31 cellular contexts compared by ENCODE assay signal in genomic region chr10:97503413-97503812, GRCh38. TPM values are rescaled to one million over a fixed set of nuclear protein-coding genes. Genes with fewer than 3 reads are reported as not detected.
DNase-seq lines count a peak whose midpoint lies in the region; ATAC-seq and TF ChIP-seq lines count a peak whose summit lies in the region.
"Had no signal": no experiment of that assay in that cellular context is flagged by ENCODE, and none has a peak within 500 bp of the region (broad histone marks: within the 10 kb centered on the region; RNA-seq: fewer than 3 reads in every experiment).

No MANE protein-coding gene starts in this region.

- no peak overlapping the region for H2AFZ ChIP-seq in PC-3 (ENCODE audit: low read length)

- DNase-seq in SKM-1 treated with dmso at 0.1 percent for 144 hours (lab: John Stamatoyannopoulos, UW; ENCODE audit: unreplicated experiment) (peak; percentile 28), SKM-1 (lab: John Stamatoyannopoulos, UW; ENCODE audit: unreplicated experiment) (no peak), fibroblast of peridontal ligament (ENCODE audit: extremely low read depth) (peak; percentile 33), lung (ENCODE audit: low spot score) (peak; percentile 49), upper lobe of right lung (peak; percentile 68), PC-3 (no peak), dermis blood vessel endothelial cell (no peak)
- DNase-seq in activated CD4-positive, alpha-beta T cell treated with anti-CD3 and anti-CD28 coated beads, Interleukin-2, amount 50 U/mL, for 1 hour = no peak
- DNase-seq: activated CD4-positive, alpha-beta T cell treated with anti-CD3 and anti-CD28 coated beads for 36 hours; activated gamma-delta T cell; activated naive CD8-positive, alpha-beta T cell treated with anti-CD3 and anti-CD28 coated beads for 36 hours; Calu3; DMS79; foreskin fibroblast; GDM1; mucosa of descending colon; NCI-H1417; NCI-H2081; NCI-H526 treated with DMSO at 0.1 percent for 48 hours; NK-92 treated with Interleukin-12 subunit alpha and Interleukin-12 subunit beta, amount 100 ng/mL, for 24 hours; SIG-M5; stimulated activated CD4-positive, alpha-beta T cell treated with anti-CD3 and anti-CD28 coated beads, Interleukin-1b, Interleukin-23, amount 100 ng/mL, for 48 hours; stimulated activated naive CD4-positive, alpha-beta T cell treated with Interleukin-2 at 50 U/mL for 16 hours; T-helper 9 cell had no signal

- H3K27ac ChIP-seq in lung (ENCODE audit: low read depth in 1 of 2, low read length in 1 of 2) (peak overlapping the region in 1 of 2 donors; percentile 4), upper lobe of right lung (no peak overlapping the region), PC-3 (ENCODE audit: low read length) (no peak overlapping the region)
- H3K27ac ChIP-seq: 22Rv1, cardiac muscle cell, suprapubic skin, VCaP had no signal

- CTCF ChIA-PET in PC-3 (lab: Charles Lee) = no interaction called here

- no peaks in the 10 kb centered on the region for H3K9me3 ChIP-seq in lung (ENCODE audit: control insufficient read depth in 2 of 2, insufficient read depth in 1 of 2, low read length in 1 of 2)
- H3K9me3 ChIP-seq in upper lobe of right lung = no peaks in the 10 kb centered on the region
- H3K9me3 ChIP-seq in PC-3 (ENCODE audit: low read length) = no peaks in the 10 kb centered on the region
- H3K9me3 ChIP-seq: mucosa of descending colon, suprapubic skin had no signal

- POLR2A ChIA-PET in PC-3 (lab: Charles Lee; ENCODE audit: unreplicated experiment) = no interaction called here

- peaks cover 34% of the 10 kb centered on the region for H3K79me2 ChIP-seq in PC-3 (ENCODE audit: low read length)

- no peaks in the 10 kb centered on the region for H4K20me1 ChIP-seq in PC-3 (ENCODE audit: low read length)

- H3F3A ChIP-seq in PC-3 (ENCODE audit: low read length, unreplicated experiment) = no peaks in the 10 kb centered on the region

- 42 to 45% methylated on average over 3 of the region's 3 CpGs for WGBS in lung, 2 donors

- intact Hi-C loops in upper lobe of right lung (cut with DNase I) = no loop called here
- intact Hi-C loops in PC-3 (cut with micrococcal nuclease) = no loop called here

- H3K4me3 ChIP-seq in lung (no peak overlapping the region), upper lobe of right lung (no peak overlapping the region), PC-3 (ENCODE audit: low read length) (no peak overlapping the region)
- H3K4me3 ChIP-seq: cardiac muscle cell, mucosa of descending colon, smooth muscle cell, suprapubic skin had no signal

- peaks cover 4 to 10% of the 10 kb centered on the region in 2 donors for H3K4me1 ChIP-seq in lung (ENCODE audit: control insufficient read depth in 2 of 2, insufficient read depth in 2 of 2, low read length in 2 of 2)
- peaks cover 20% of the 10 kb centered on the region for H3K4me1 ChIP-seq in upper lobe of right lung
- H3K4me1 ChIP-seq in PC-3 (ENCODE audit: insufficient read depth, low read length) = peaks cover 8% of the 10 kb centered on the region; the same call in 1 of the 2 replicates

- H3K9ac ChIP-seq in PC-3 (ENCODE audit: low read length) = no peak overlapping the region

- no TSS peak for BruUV-seq in PC-3 (replicated peaks; lab: Mats Ljungman, UMichigan)

- H3K36me3 ChIP-seq in lung (ENCODE audit: control insufficient read depth in 2 of 2, insufficient read depth in 2 of 2, low read length in 2 of 2) (no peaks in the 10 kb centered on the region), upper lobe of right lung (no peaks in the 10 kb centered on the region), PC-3 (ENCODE audit: low read depth, low read length) (no peaks in the 10 kb centered on the region)
- H3K36me3 ChIP-seq: cardiac muscle cell, suprapubic skin had no signal

- TF ChIP-seq CTCF in lung (IDR thresholded peaks at IDR 0.05; ENCODE audit: control extremely low read depth, extremely low read depth) (no peak), upper lobe of right lung (IDR thresholded peaks at IDR 0.05) (no peak), PC-3 (conservative IDR thresholded peaks at IDR 0.05; ENCODE audit: low read depth, low read length) (no peak)

- no peak overlapping the region for H3K4me2 ChIP-seq in PC-3 (ENCODE audit: low read length)
- H3K4me2 ChIP-seq: smooth muscle cell had no signal

- H3K27me3 ChIP-seq in lung (ENCODE audit: control insufficient read depth, insufficient read depth) = no peaks in the 10 kb centered on the region
- no peaks in the 10 kb centered on the region for H3K27me3 ChIP-seq in upper lobe of right lung
- no peaks in the 10 kb centered on the region for H3K27me3 ChIP-seq in PC-3 (ENCODE audit: low read length)
- H3K27me3 ChIP-seq: suprapubic skin had no signal

- no peaks in the 10 kb centered on the region for H3K9me2 ChIP-seq in PC-3 (replicated peaks; ENCODE audit: low read length)

- no peak for ATAC-seq in lung (ENCODE audit: insufficient read depth, low FRiP score)
- peak; percentile 1 for ATAC-seq in upper lobe of right lung
- ATAC-seq in PC-3 = no peak
- ATAC-seq: activated CD4-positive, alpha-beta T cell treated with anti-CD3 and anti-CD28 coated beads for 36 hours; mucosa of descending colon; natural killer cell treated with Interleukin-12 subunit alpha and Interleukin-12 subunit beta and Interleukin-15 and Interleukin-18, amount 100 ng/mL, for 72 hours; Panc1 had no signal

RNA-seq across cellular contexts. Expression of gene UBTD1, which starts 4.7 kb away (rescaled TPM):
- total RNA-seq in lung (10 to 100 TPM; 26.3 to 44.1 TPM), upper lobe of right lung (37.5 TPM), PC-3 (2014; rRNA removed) (18.5 and 32.3 TPM in 2 replicates), dermis blood vessel endothelial cell (63.4 and 78.1 TPM in 2 replicates)
- 10 to 100 TPM; 41.8 to 70.4 TPM for polyA plus RNA-seq in lung

RNA-seq across cellular contexts. Expression of gene MMS19, which starts 5.2 kb away (rescaled TPM):
- total RNA-seq in lung (10 to 100 TPM; 68.8 to 74.5 TPM), upper lobe of right lung (70.7 TPM), PC-3 (2014; rRNA removed) (65.5 and 78.2 TPM in 2 replicates), dermis blood vessel endothelial cell (95.5 and 102 TPM in 2 replicates)
- 10 to 100 TPM; 39.9 to 56.2 TPM for polyA plus RNA-seq in lung

RNA-seq across cellular contexts. Expression of gene ZDHHC16, which starts 57.4 kb away (rescaled TPM):
- 10 to 100 TPM; 35.5 to 63.3 TPM for total RNA-seq in lung
- polyA plus RNA-seq in lung = 10 to 100 TPM; 44.2 to 53.7 TPM
- 63.2 TPM for total RNA-seq in upper lobe of right lung
- 35.1 and 47.1 TPM in 2 replicates for total RNA-seq in PC-3 (2014; rRNA removed)
- 38.7 and 39.8 TPM in 2 replicates for total RNA-seq in dermis blood vessel endothelial cell

RNA-seq across cellular contexts. Expression of gene EXOSC1, which starts 57.6 kb away (rescaled TPM):
- total RNA-seq in lung (10 to 100 TPM; 28.7 to 30.2 TPM), upper lobe of right lung (27.0 TPM), PC-3 (2014; rRNA removed) (23.0 and 34.7 TPM in 2 replicates), dermis blood vessel endothelial cell (29.4 and 35.7 TPM in 2 replicates)
- 10 to 100 TPM; 31.3 to 60.3 TPM for polyA plus RNA-seq in lung

Comparison
In these comparisons a context has a peak if more than half of its experiments do, and no peak if none do; other contexts are left out.
1. DNase-seq: peak in SKM-1 treated with dmso at 0.1 percent for 144 hours (single experiment), fibroblast of peridontal ligament (single experiment), lung (single experiment) and upper lobe of right lung (single experiment); none in SKM-1 (single experiment), PC-3 (single experiment), activated CD4-positive, alpha-beta T cell treated with anti-CD3 and anti-CD28 coated beads, Interleukin-2, amount 50 U/mL, for 1 hour (single experiment) and dermis blood vessel endothelial cell (single experiment).